In the genomic region with DNA sequence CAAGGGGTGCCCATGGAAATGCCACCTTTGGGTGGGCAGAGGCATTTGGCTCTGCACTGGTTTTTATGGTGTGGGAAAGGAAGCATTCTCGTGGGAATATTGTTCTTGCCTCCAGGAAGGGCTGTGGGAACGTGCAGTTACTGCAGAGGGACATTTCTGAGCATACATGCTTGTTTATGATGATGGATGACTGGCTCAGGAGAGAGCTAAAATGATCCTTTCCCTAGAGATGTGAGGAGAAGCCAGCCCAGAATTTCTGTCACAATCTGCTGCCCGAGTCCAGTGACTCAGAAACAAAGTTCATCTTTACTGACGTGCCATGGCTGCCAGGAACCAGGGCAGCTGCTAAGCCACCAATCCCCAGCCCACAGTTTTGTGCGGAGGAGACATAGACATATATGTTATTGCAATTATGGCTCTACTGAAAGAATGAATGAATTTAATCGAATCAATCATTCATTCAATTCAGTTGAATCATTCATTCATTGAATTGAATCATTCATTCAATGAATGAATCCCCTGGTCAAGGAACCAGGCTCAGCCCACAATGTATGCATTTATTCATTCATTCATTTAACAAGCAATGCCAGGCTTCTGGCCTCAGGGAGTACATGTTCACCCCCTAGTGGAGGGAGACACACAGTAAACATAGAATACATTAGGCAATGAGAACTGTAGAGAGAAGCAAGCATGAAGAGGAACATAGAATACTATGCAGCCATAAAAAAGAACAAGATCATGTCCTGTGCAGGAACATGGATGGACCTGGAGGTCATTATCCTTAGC, we compare ENCODE assay signal across 1 cellular context.
TF ChIP-seq lines count a peak whose summit lies in the region.

No MANE protein-coding gene starts in this region.

TF ChIP-seq in K562, 482 proteins besides CTCF, POLR2A, EP300 and RAD21 (continued from another document):
- TF ChIP-seq KLF13 (tag; IDR thresholded peaks at IDR 0.05; ENCODE audit: borderline replicate concordance, low read depth) (no peak), ZNF143 (CRISPR knock-in tag; IDR thresholded peaks at IDR 0.05) (no peak), ZNF24 (IDR thresholded peaks at IDR 0.05) (peak; percentile 91), RUNX1 (IDR thresholded peaks at IDR 0.05; ENCODE audit: low read depth) (no peak)
